ENCODE assay signal across 10 cellular contexts in the genomic region with DNA sequence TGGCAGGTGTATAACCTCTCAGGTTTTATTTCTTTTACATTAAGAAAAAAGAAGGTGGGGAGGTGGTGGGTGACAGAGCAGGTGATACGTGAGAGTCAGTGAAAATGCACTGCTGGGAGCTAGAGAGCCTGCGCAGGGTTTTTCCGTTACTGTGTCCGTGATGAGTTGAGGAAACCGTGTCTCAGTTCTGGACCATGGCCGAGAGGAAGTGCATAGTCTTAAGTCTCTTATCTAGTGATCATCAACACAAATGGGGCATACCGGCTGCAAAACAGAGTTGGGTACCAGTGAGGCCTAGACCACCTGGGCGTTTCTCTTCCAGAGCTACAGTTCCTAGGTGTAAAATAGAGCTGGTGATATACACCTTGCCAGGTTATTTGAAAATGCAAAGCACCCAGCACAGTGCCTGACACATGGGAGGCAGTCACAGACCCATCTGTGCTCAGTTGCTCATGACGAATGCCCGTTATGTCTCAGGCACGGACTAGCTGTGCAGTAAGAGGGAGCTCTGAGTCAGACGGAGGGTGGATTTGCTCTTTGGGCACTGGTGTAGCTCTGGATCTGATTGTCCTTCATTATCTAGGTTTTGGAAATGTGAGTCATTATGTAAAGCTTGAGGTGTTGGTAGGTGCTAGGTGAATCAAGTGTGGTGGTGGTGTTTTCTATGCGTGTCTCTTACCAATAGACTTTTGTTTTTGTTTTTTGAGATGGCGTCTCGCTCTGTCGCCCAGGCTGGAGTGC.
DNase-seq lines count a peak whose midpoint lies in the region; ATAC-seq lines count a peak whose summit lies in the region.
"Had no signal": no experiment of that assay in that cellular context is flagged by ENCODE, and none has a peak within 500 bp of the region (broad histone marks: within the 10 kb centered on the region; RNA-seq: fewer than 3 reads in every experiment).

No MANE protein-coding gene starts in this region.

- in situ Hi-C loops in Caki2 (cut with HindIII; ENCODE audit: low pct_unique_long_range_greater_than_20kb, low sequenced_read_pairs): no loop called here

- ATAC-seq in GM21447 (IDR thresholded peaks at IDR 0.05; ENCODE audit: unreplicated experiment): peak; percentile 90
- ATAC-seq: body of pancreas had no signal

- DNase-seq in Caki2 (ENCODE audit: low read depth) (peak; percentile 84), LoVo (ENCODE audit: low spot score) (peak; percentile 55), NOMO-1 treated with dmso at 0.1 percent for 144 hours (lab: John Stamatoyannopoulos, UW; ENCODE audit: unreplicated experiment) (no peak), NCI-H69 (lab: John Stamatoyannopoulos, UW) (no peak), KG1 (lab: John Stamatoyannopoulos, UW) (no peak)
- DNase-seq in activated effector memory CD4-positive, alpha-beta T cell treated with anti-CD3 and anti-CD28 coated beads, Interleukin-2, amount 50 U/mL, for 16 hours: peak; percentile 88
- peak; percentile 76 to 81 for DNase-seq in stimulated activated CD4-positive, alpha-beta T cell treated with anti-CD3 and anti-CD28 coated beads, Interleukin-15, amount 100 ng/mL, for 48 hours (ENCODE audit: low read depth in 2 of 2)
- DNase-seq: right lobe of liver had no signal

Comparison
In these comparisons a context has a peak if more than half of its experiments do, and no peak if none do; other contexts are left out.
1. DNase-seq: peak in Caki2 (single experiment), LoVo (single experiment), activated effector memory CD4-positive, alpha-beta T cell treated with anti-CD3 and anti-CD28 coated beads, Interleukin-2, amount 50 U/mL, for 16 hours (single experiment) and stimulated activated CD4-positive, alpha-beta T cell treated with anti-CD3 and anti-CD28 coated beads, Interleukin-15, amount 100 ng/mL, for 48 hours (2 of 2); none in NOMO-1 treated with dmso at 0.1 percent for 144 hours (single experiment), NCI-H69 (single experiment) and KG1 (single experiment).